In the genomic region with DNA sequence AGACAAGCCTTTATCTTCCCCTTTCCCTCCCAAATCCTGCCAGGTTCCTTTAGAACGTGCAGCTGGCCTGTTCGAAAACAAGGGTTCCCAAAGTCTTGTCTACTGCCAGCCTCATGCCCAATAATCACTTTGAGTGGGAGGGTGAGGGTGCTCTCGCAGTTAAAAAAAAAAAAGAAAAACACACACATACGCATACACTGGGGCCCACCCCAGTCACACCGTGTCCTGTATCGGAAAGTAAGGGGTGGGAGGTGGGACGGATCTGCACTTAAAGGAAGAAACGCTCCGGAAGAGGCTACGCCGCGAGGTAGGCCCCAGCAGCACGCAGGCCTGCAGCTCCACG, we compare ENCODE assay signal across 8 cellular contexts. TPM values are rescaled to one million over a fixed set of nuclear protein-coding genes. Genes with fewer than 3 reads are reported as not detected.
DNase-seq lines count a peak whose midpoint lies in the region; ATAC-seq and TF ChIP-seq lines count a peak whose summit lies in the region.

No MANE protein-coding gene starts in this region.

- peak overlapping the region; percentile 98 for H3K4me3 Mint-ChIP-seq in T-helper 17 cell

- H3K4me1 Mint-ChIP-seq in T-helper 17 cell, result peaks cover 42% of the 10 kb centered on the region

- H3K27ac Mint-ChIP-seq in T-helper 17 cell, result peak overlapping the region; percentile 97

- H3K4me3 ChIP-seq in fibroblast of pulmonary artery (replicated peaks; ENCODE audit: low read depth, low read length) (peak overlapping the region; percentile 57), skin epidermis (peak overlapping the region; percentile 43 to 75 (median 65))

- in situ Hi-C loops in GM13976 (cut with MboI; ENCODE audit: low sequenced_read_pairs, unreplicated experiment), result no loop called here

- TF ChIP-seq CTCF in fibroblast of pulmonary artery (IDR thresholded peaks at IDR 0.05; ENCODE audit: low read length, missing control alignments) (no peak), GM13976 (IDR thresholded peaks at IDR 0.05; ENCODE audit: borderline replicate concordance, control extremely low read depth, extremely low read depth, insufficient read depth, missing control alignments) (no peak)

- no peaks in the 10 kb centered on the region for H3K27me3 Mint-ChIP-seq in T-helper 17 cell

- peak; percentile 30 for DNase-seq in activated gamma-delta T cell treated with Interleukin-2 at 50 U/mL for 16 hours
- no peak for DNase-seq in activated gamma-delta T cell (lab: John Stamatoyannopoulos, UW)
- no peak for DNase-seq in T-helper 17 cell
- DNase-seq in fibroblast of pulmonary artery (ENCODE audit: low read depth), result no peak
- DNase-seq in GM13976 (ENCODE audit: low spot score), result no peak
- DNase-seq in 8988T, result no peak

- no peaks in the 10 kb centered on the region for H3K9me3 ChIP-seq in T-helper 17 cell (ENCODE audit: control insufficient read depth, low read length, poor library complexity, severe bottlenecking)

- peak overlapping the region in 18 of 21 experiments; percentile 3 to 96 (median 92) for H3K27ac ChIP-seq in skin epidermis

- ATAC-seq in HG03108 (IDR thresholded peaks at IDR 0.05; ENCODE audit: unreplicated experiment) (peak; percentile 42), T-helper 17 cell (no peak)

- peaks cover 7% of the 10 kb centered on the region for H3K36me3 Mint-ChIP-seq in T-helper 17 cell (ENCODE audit: low read depth)

RNA-seq across cellular contexts. Expression of a gene that starts 0.5 kb away (rescaled TPM):
- total RNA-seq in T-helper 17 cell, result 1 to 10 TPM; 6.1 to 6.5 TPM
